In the genomic region with DNA sequence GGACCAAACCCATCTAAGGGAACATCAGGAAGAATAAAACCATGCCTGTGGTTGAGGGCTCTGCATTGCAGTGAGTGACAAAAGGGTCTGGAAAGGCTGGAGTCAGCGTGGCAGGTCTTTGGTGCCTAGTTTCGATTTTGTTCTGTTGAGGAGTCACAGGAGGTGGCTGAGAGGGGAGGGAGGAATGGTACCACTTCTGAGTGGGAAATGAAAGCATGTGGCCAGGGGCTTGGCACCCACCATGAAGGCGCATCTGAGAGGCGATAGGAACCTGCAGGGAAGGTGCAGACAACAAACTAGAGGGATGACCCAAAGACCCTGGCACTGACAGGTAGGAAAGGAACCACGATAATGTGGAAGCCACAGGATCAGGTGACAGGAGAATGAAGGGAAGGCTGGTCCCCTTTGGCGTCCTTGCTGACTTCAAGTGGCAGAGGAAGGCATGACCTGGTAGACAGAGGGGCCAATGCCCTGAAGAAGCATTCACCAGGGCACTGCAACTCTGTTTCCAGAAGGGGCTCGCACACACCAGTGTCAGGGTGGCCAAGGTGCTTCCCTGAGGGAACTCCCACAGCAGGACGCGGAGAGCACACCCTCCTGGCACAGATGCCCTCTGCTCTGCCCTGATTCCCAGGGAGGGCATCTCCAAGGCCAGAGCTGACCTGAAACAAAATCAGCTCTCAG, we compare ENCODE assay signal across 11 cellular contexts. TPM values are rescaled to one million over a fixed set of nuclear protein-coding genes. Genes with fewer than 3 reads are reported as not detected.
DNase-seq lines count a peak whose midpoint lies in the region; ATAC-seq and TF ChIP-seq lines count a peak whose summit lies in the region.
"Had no signal": no experiment of that assay in that cellular context is flagged by ENCODE, and none has a peak within 500 bp of the region (broad histone marks: within the 10 kb centered on the region; RNA-seq: fewer than 3 reads in every experiment).

No MANE protein-coding gene starts in this region.

- H3K9ac ChIP-seq in adipocyte (ENCODE audit: low read length) (peak overlapping the region; percentile 43), SK-N-SH (no peak overlapping the region)
- H3K9ac ChIP-seq: parathyroid adenoma had no signal

- H3K36me3 Mint-ChIP-seq in neural crest cell (ENCODE audit: low read depth) = peaks cover 4% of the 10 kb centered on the region

- peak overlapping the region; percentile 60 for H3K27ac ChIP-seq in right cardiac atrium (ENCODE audit: low read length)
- peak overlapping the region; percentile 51 for H3K27ac ChIP-seq in vagina
- peak overlapping the region in 1 of 2 experiments; percentile 76; a peak in 1 of 4 replicates for H3K27ac ChIP-seq in SK-N-SH (ENCODE audit: low read depth in 2 of 2, low read length in 1 of 2)

- H3K4me1 Mint-ChIP-seq in neural crest cell = peaks cover 46% of the 10 kb centered on the region

- H3K79me2 ChIP-seq in SK-N-SH (ENCODE audit: insufficient read depth) = peaks cover 98% of the 10 kb centered on the region

- ATAC-seq in right cardiac atrium (no peak), HG02642 (IDR thresholded peaks at IDR 0.05; ENCODE audit: poor library complexity, unreplicated experiment) (no peak)

- peaks cover 58% of the 10 kb centered on the region for H3K4me1 ChIP-seq in right cardiac atrium (ENCODE audit: control insufficient read depth, insufficient read depth, low read length)
- H3K4me1 ChIP-seq in adipocyte (ENCODE audit: control insufficient read depth, insufficient read depth, low read length) = peaks cover 83% of the 10 kb centered on the region
- H3K4me1 ChIP-seq in vagina = peaks cover 91% of the 10 kb centered on the region
- peaks cover 27 to 50% of the 10 kb centered on the region in 2 experiments for H3K4me1 ChIP-seq in SK-N-SH (ENCODE audit: control insufficient read depth in 1 of 2, insufficient read depth in 2 of 2, low read depth in 1 of 2, low read length in 1 of 2)

- 91% methylated on average over 9 of the region's 9 CpGs for WGBS in right cardiac atrium
- 95% methylated on average over 6 of the region's 9 CpGs for WGBS in SK-N-SH (ENCODE audit: low lambda C conversion rate)

- H3K9me3 Mint-ChIP-seq in neural crest cell = peaks cover 2% of the 10 kb centered on the region

- peak overlapping the region; percentile 73 for H3K27ac Mint-ChIP-seq in neural crest cell (ENCODE audit: unreplicated experiment)

- TF ChIP-seq EP300 in SK-N-SH (IDR thresholded peaks at IDR 0.05; ENCODE audit: borderline replicate concordance in 1 of 2, low read depth in 1 of 2, low read length in 1 of 2) = no peak

- H3K4me3 ChIP-seq in right cardiac atrium (ENCODE audit: low read length) = no peak overlapping the region
- H3K4me3 ChIP-seq in adipocyte (ENCODE audit: low read length) = no peak overlapping the region
- no peak overlapping the region for H3K4me3 ChIP-seq in vagina
- no peak overlapping the region for H3K4me3 ChIP-seq in SK-N-SH (ENCODE audit: low read depth in 2 of 2, low read length in 1 of 2)

- H3F3A ChIP-seq in SK-N-SH (replicated peaks; ENCODE audit: insufficient read depth) = peaks cover 16% of the 10 kb centered on the region

- H3K9me3 ChIP-seq in right cardiac atrium (ENCODE audit: control insufficient read depth, low read length) = no peaks in the 10 kb centered on the region
- H3K9me3 ChIP-seq in adipocyte (ENCODE audit: control insufficient read depth, low read length) = no peaks in the 10 kb centered on the region
- H3K9me3 ChIP-seq in vagina = no peaks in the 10 kb centered on the region
- no peaks in the 10 kb centered on the region for H3K9me3 ChIP-seq in SK-N-SH

- intact Hi-C loops in right cardiac atrium (cut with DNase I) = loop anchor here in 2 of 4 donors (5.0 kb wide), 1 partner anchor 36 kb away; no protein-coding TSS in a partner anchor
- intact Hi-C loops in cardiac septum (cut with DNase I) = loop anchor here (5.0 kb wide), 1 partner anchor 79 kb away; no protein-coding TSS in a partner anchor
- intact Hi-C loops in vagina (cut with DNase I) = loop anchor here (5.0 kb wide), 1 partner anchor 41 kb away; a partner anchor contains a TSS

- no peak overlapping the region for H3K4me3 Mint-ChIP-seq in neural crest cell

- CTCF ChIA-PET in SK-N-SH (lab: Yijun Ruan, JAX) = interaction anchor here (0.6 to 2.6 kb wide), 2 partner anchors 91 to 438 kb away, joined by 3 to 10 read pairs; no protein-coding TSS in a partner anchor

- DNase-seq in right cardiac atrium (no peak), cardiac septum (ENCODE audit: low spot score) (no peak), adipocyte (ENCODE audit: low read depth) (no peak), neural crest cell (ENCODE audit: low read depth, low spot score) (no peak), vagina (ENCODE audit: extremely low spot score in 2 of 2) (peak in 1 of 2 donors; percentile 81), SK-N-SH (no peak), HuH-7.5 (ENCODE audit: low spot score) (no peak)
- DNase-seq: NCI-H1092; stimulated activated CD4-positive, alpha-beta T cell treated with anti-CD3 and anti-CD28 coated beads, Interleukin-15, amount 100 ng/mL, for 24 hours had no signal

- H3K36me3 ChIP-seq in adipocyte (ENCODE audit: control insufficient read depth, insufficient read depth, low read length, severe bottlenecking) (no peaks in the 10 kb centered on the region), vagina (no peaks in the 10 kb centered on the region), SK-N-SH (replicated peaks in 1 of 2; ENCODE audit: control insufficient read depth in 1 of 2, insufficient read depth in 2 of 2, low read length in 1 of 2) (peaks cover 0 to 2% of the 10 kb centered on the region in 2 experiments)

- H3K4me2 ChIP-seq in SK-N-SH = no peak overlapping the region

- TF ChIP-seq POLR2A in vagina (IDR thresholded peaks at IDR 0.05) = no peak

- no peaks in the 10 kb centered on the region for H3K27me3 ChIP-seq in right cardiac atrium (ENCODE audit: control insufficient read depth, insufficient read depth)
- no peaks in the 10 kb centered on the region for H3K27me3 ChIP-seq in adipocyte (replicated peaks; ENCODE audit: control insufficient read depth, insufficient read depth, low read length)
- H3K27me3 ChIP-seq in vagina = no peaks in the 10 kb centered on the region
- H3K27me3 ChIP-seq in SK-N-SH (ENCODE audit: insufficient read depth) = no peaks in the 10 kb centered on the region

- no peaks in the 10 kb centered on the region for H3K9me2 ChIP-seq in SK-N-SH

- peaks cover 86% of the 10 kb centered on the region for H4K20me1 ChIP-seq in SK-N-SH (ENCODE audit: insufficient read depth)

- TF ChIP-seq CTCF in neural crest cell (conservative IDR thresholded peaks at IDR 0.05) (no peak), vagina (IDR thresholded peaks at IDR 0.05) (no peak), SK-N-SH (IDR thresholded peaks at IDR 0.05) (no peak)

- POLR2A ChIA-PET in SK-N-SH (lab: Yijun Ruan, JAX) = no interaction called here

- no peak overlapping the region for H2AFZ ChIP-seq in SK-N-SH (ENCODE audit: low read depth)
- H2AFZ ChIP-seq: parathyroid adenoma had no signal

- no peaks in the 10 kb centered on the region for H3K27me3 Mint-ChIP-seq in neural crest cell (ENCODE audit: low read depth)

- TF ChIP-seq RAD21 in SK-N-SH (IDR thresholded peaks at IDR 0.05; ENCODE audit: low read length) = no peak

TF ChIP-seq in SK-N-SH, 30 proteins besides CTCF, POLR2A, EP300 and RAD21:
- TF ChIP-seq, protein P1, sequence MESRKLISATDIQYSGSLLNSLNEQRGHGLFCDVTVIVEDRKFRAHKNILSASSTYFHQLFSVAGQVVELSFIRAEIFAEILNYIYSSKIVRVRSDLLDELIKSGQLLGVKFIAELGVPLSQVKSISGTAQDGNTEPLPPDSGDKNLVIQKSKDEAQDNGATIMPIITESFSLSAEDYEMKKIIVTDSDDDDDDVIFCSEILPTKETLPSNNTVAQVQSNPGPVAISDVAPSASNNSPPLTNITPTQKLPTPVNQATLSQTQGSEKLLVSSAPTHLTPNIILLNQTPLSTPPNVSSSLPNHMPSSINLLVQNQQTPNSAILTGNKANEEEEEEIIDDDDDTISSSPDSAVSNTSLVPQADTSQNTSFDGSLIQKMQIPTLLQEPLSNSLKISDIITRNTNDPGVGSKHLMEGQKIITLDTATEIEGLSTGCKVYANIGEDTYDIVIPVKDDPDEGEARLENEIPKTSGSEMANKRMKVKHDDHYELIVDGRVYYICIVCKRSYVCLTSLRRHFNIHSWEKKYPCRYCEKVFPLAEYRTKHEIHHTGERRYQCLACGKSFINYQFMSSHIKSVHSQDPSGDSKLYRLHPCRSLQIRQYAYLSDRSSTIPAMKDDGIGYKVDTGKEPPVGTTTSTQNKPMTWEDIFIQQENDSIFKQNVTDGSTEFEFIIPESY (IDR thresholded peaks at IDR 0.05; ENCODE audit: borderline replicate concordance, low read depth) = no peak
- TF ChIP-seq RFX5 (IDR thresholded peaks at IDR 0.05; ENCODE audit: low read length) (no peak), NRF1 (IDR thresholded peaks at IDR 0.05; ENCODE audit: low read depth, low read length) (no peak), JUND (IDR thresholded peaks at IDR 0.05) (no peak), SMC3 (IDR thresholded peaks at IDR 0.05; ENCODE audit: low read depth, low read length) (no peak), MEF2A (IDR thresholded peaks at IDR 0.05; ENCODE audit: borderline replicate concordance, low read depth) (no peak), TEAD4 (IDR thresholded peaks at IDR 0.05; ENCODE audit: borderline replicate concordance, insufficient read depth) (no peak), GATA2 (CRISPR knock-in tag; IDR thresholded peaks at IDR 0.05) (no peak)
- TF ChIP-seq, protein P2, sequence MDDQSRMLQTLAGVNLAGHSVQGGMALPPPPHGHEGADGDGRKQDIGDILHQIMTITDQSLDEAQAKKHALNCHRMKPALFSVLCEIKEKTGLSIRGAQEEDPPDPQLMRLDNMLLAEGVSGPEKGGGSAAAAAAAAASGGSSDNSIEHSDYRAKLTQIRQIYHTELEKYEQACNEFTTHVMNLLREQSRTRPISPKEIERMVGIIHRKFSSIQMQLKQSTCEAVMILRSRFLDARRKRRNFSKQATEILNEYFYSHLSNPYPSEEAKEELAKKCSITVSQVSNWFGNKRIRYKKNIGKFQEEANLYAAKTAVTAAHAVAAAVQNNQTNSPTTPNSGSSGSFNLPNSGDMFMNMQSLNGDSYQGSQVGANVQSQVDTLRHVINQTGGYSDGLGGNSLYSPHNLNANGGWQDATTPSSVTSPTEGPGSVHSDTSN (IDR thresholded peaks at IDR 0.05) = no peak

RNA-seq across cellular contexts. Expression of a gene that starts 41.7 kb away (rescaled TPM):
- total RNA-seq in right cardiac atrium (100 to 1,000 TPM in 2 of 4 donors, 10 to 100 TPM in 2; 92.6 to 131 (median 113) TPM), cardiac septum (218 TPM), neural crest cell (61.5 and 67.3 TPM in 2 replicates), vagina (21.9 TPM)
- polyA plus RNA-seq in right cardiac atrium (72.1 TPM), SK-N-SH (2012; rRNA removed) (9.2 and 14.2 TPM in 2 replicates)
- polyA plus RNA-seq in SK-N-SH (2012; cell fraction: cytosol; rRNA removed) = 10.7 and 13.4 TPM in 2 replicates
- 15.8 and 18.8 TPM in 2 replicates for polyA plus RNA-seq in SK-N-SH (2012; cell fraction: nucleus; rRNA removed)
